ENCODE assay signal across 26 cellular contexts in genomic region chr15:80787238-80787805, GRCh38. TPM values are rescaled to one million over a fixed set of nuclear protein-coding genes. Genes with fewer than 3 reads are reported as not detected.
DNase-seq lines count a peak whose midpoint lies in the region; ATAC-seq and TF ChIP-seq lines count a peak whose summit lies in the region.
"Had no signal": no experiment of that assay in that cellular context is flagged by ENCODE, and none has a peak within 500 bp of the region (broad histone marks: within the 10 kb centered on the region; RNA-seq: fewer than 3 reads in every experiment).

No MANE protein-coding gene starts in this region.

- H3K9me2 ChIP-seq in GM23338 (ENCODE audit: insufficient read depth), result 0 out of 2 replicates have a peak, but pooled peaks cover 4% of the 10 kb centered on the region

- peaks cover 2% of the 10 kb centered on the region; the same call in 2 of the 3 replicates for H3K4me1 Mint-ChIP-seq in GM23338
- no peaks in the 10 kb centered on the region for H3K4me1 Mint-ChIP-seq in Caco-2 (ENCODE audit: low read depth, unreplicated experiment)
- H3K4me1 Mint-ChIP-seq: IgD-negative memory B cell, nephron had no signal

- H3K4me2 ChIP-seq in GM23338, result no peak overlapping the region
- H3K4me2 ChIP-seq: hepatocyte had no signal

- BruUV-seq in Caco-2 (replicated peaks; lab: Mats Ljungman, UMichigan), result no TSS peak

- CTCF ChIA-PET in Caco-2 (lab: Charles Lee), result no interaction called here

- no peaks in the 10 kb centered on the region for H3K9me3 Mint-ChIP-seq in GM23338
- H3K9me3 Mint-ChIP-seq in Caco-2 (ENCODE audit: unreplicated experiment), result no peaks in the 10 kb centered on the region
- H3K9me3 Mint-ChIP-seq: IgD-negative memory B cell; nephron; stimulated activated naive CD8-positive, alpha-beta T cell treated with anti-CD3 and anti-CD28 coated beads, Interleukin-15, amount 100 ng/mL, for 72 hours had no signal

- H3K27me3 ChIP-seq in GM23338 (ENCODE audit: insufficient read depth) (no peaks in the 10 kb centered on the region), WERI-Rb-1 (ENCODE audit: insufficient read depth, low read depth, severe bottlenecking) (no peaks in the 10 kb centered on the region), Caco-2 (replicated peaks; ENCODE audit: control insufficient read depth, insufficient read depth, low read length) (no peaks in the 10 kb centered on the region; the same call in 1 of the 2 replicates)
- H3K27me3 ChIP-seq: sigmoid colon had no signal

- peaks cover 5% of the 10 kb centered on the region for H3K27me3 Mint-ChIP-seq in GM23338 (ENCODE audit: insufficient read depth, low read depth, poor library complexity)
- H3K27me3 Mint-ChIP-seq in Caco-2 (ENCODE audit: insufficient read depth, unreplicated experiment), result peaks cover 5% of the 10 kb centered on the region

- H3K4me3 ChIP-seq in GM23338 (no peak overlapping the region), WERI-Rb-1 (ENCODE audit: low read depth, low read length) (no peak overlapping the region), fibroblast of the aortic adventitia (ENCODE audit: low read depth, low read length) (peak overlapping the region; percentile 14), retinal pigment epithelial cell (ENCODE audit: low read length) (no peak overlapping the region), Caco-2 (ENCODE audit: low read depth, low read length) (no peak overlapping the region)
- H3K4me3 ChIP-seq: BLaER1 treated with 17β-estradiol and CSF1 and Interleukin-3, amounts not matched to agents 10 nM and 100 nM; hepatocyte; mucosa of descending colon; sigmoid colon; tibial nerve had no signal

- H3K79me2 ChIP-seq in GM23338 (replicated peaks; ENCODE audit: insufficient read depth), result no peaks in the 10 kb centered on the region
- H3K79me2 ChIP-seq: hepatocyte had no signal

- H3K36me3 Mint-ChIP-seq in GM23338 (ENCODE audit: low read depth) (no peaks in the 10 kb centered on the region), Caco-2 (ENCODE audit: insufficient read depth, unreplicated experiment) (no peaks in the 10 kb centered on the region)

- no peak overlapping the region for H2AFZ ChIP-seq in GM23338
- H2AFZ ChIP-seq: hepatocyte had no signal

- H3K27ac Mint-ChIP-seq in GM23338 (no peak overlapping the region), Caco-2 (ENCODE audit: unreplicated experiment) (no peak overlapping the region)
- H3K27ac Mint-ChIP-seq: activated CD8-positive, alpha-beta T cell treated with anti-CD3 and anti-CD28 coated beads, Interleukin-2, amount 10 ng/mL, durations not matched to agents 7 days and 5 days; IgD-negative memory B cell; nephron; stimulated activated naive CD8-positive, alpha-beta T cell treated with anti-CD3 and anti-CD28 coated beads, Interleukin-15, amount 100 ng/mL, for 72 hours had no signal

- peak; percentile 36 for DNase-seq in GM23338 (ENCODE audit: low spot score)
- DNase-seq in WERI-Rb-1, result no peak
- peak; percentile 18 for DNase-seq in fibroblast of the aortic adventitia (ENCODE audit: low read depth)
- DNase-seq in retinal pigment epithelial cell (ENCODE audit: low read depth), result no peak
- DNase-seq in Caco-2, result no peak
- DNase-seq: activated CD8-positive, alpha-beta T cell treated with anti-CD3 and anti-CD28 coated beads, Interleukin-2, amount 10 ng/mL, durations not matched to agents 7 days and 5 days; activated effector memory CD4-positive, alpha-beta T cell treated with anti-CD3 and anti-CD28 coated beads, Interleukin-2, amount 50 U/mL, for 16 hours; COR-L47; DMS79; effector CD4-positive, alpha-beta T cell; mucosa of descending colon; NCI-H1105 treated with DMSO at 0.1 percent for 48 hours; NCI-H2029; OCI-M1; posterior cingulate gyrus; sigmoid colon; stimulated activated CD4-positive, alpha-beta T cell treated with anti-CD3 and anti-CD28 coated beads, Interleukin-15, amount 100 ng/mL, for 24 hours; stimulated activated naive CD8-positive, alpha-beta T cell treated with anti-CD3 and anti-CD28 coated beads, Interleukin-15, amount 100 ng/mL, for 72 hours; SW 1271 had no signal

- intact Hi-C loops in Caco-2 (cut with micrococcal nuclease; ENCODE audit: unreplicated experiment), result no loop called here

- H3F3A ChIP-seq in GM23338 (replicated peaks; ENCODE audit: low read depth), result no peaks in the 10 kb centered on the region

- H3K4me1 ChIP-seq in GM23338 (ENCODE audit: insufficient read depth) (no peaks in the 10 kb centered on the region), Caco-2 (no peaks in the 10 kb centered on the region)
- H3K4me1 ChIP-seq: sigmoid colon, tibial nerve had no signal

- TF ChIP-seq CTCF in GM23338 (conservative IDR thresholded peaks at IDR 0.05; ENCODE audit: low read depth in 2 of 2) (peak; percentile 28 to 32; a peak in 3 of 4 replicates), WERI-Rb-1 (IDR thresholded peaks at IDR 0.05; ENCODE audit: low read depth, low read length) (peak; percentile 30; the same call in 1 of the 2 replicates), fibroblast of the aortic adventitia (IDR thresholded peaks at IDR 0.05; ENCODE audit: insufficient read depth, low read length) (peak; percentile 22), retinal pigment epithelial cell (conservative IDR thresholded peaks at IDR 0.05; ENCODE audit: low read depth, low read length) (peak; percentile 9), Caco-2 (IDR thresholded peaks at IDR 0.05; ENCODE audit: insufficient read depth in 1 of 2, low read depth in 1 of 2, low read length in 1 of 2, severe bottlenecking in 1 of 2, unreplicated experiment in 1 of 2) (no peak)

- H4K20me1 ChIP-seq in GM23338 (replicated peaks; ENCODE audit: insufficient read depth), result no peaks in the 10 kb centered on the region
- H4K20me1 ChIP-seq: BLaER1 treated with 17β-estradiol and CSF1 and Interleukin-3, amounts not matched to agents 10 nM and 100 nM had no signal

- no peak overlapping the region for H3K27ac ChIP-seq in GM23338 (ENCODE audit: low read depth)
- H3K27ac ChIP-seq in WERI-Rb-1, result no peak overlapping the region
- H3K27ac ChIP-seq: hepatocyte, sigmoid colon, tibial nerve had no signal

- no peak overlapping the region for H3K4me3 Mint-ChIP-seq in GM23338
- H3K4me3 Mint-ChIP-seq in Caco-2 (ENCODE audit: unreplicated experiment), result no peak overlapping the region
- H3K4me3 Mint-ChIP-seq: activated CD8-positive, alpha-beta T cell treated with anti-CD3 and anti-CD28 coated beads, Interleukin-2, amount 10 ng/mL, durations not matched to agents 7 days and 5 days; IgD-negative memory B cell; nephron; stimulated activated naive CD8-positive, alpha-beta T cell treated with anti-CD3 and anti-CD28 coated beads, Interleukin-15, amount 100 ng/mL, for 72 hours had no signal

- POLR2A ChIA-PET in Caco-2 (lab: Charles Lee), result no interaction called here

- ATAC-seq in GM23338 (peak; percentile 57), HG03460 (IDR thresholded peaks at IDR 0.05; ENCODE audit: unreplicated experiment) (no peak)
- ATAC-seq in activated CD4-positive, CD25-positive, alpha-beta regulatory T cell treated with anti-CD3 and anti-CD28 coated beads, Interleukin-2, amount 50 U/mL, for 24 hours, result no peak
- ATAC-seq: activated CD8-positive, alpha-beta T cell treated with anti-CD3 and anti-CD28 coated beads, Interleukin-2, amount 10 ng/mL, durations not matched to agents 7 days and 5 days; mucosa of descending colon; stimulated activated naive CD8-positive, alpha-beta T cell treated with anti-CD3 and anti-CD28 coated beads, Interleukin-15, amount 100 ng/mL, for 72 hours had no signal

- H3K36me3 ChIP-seq in GM23338 (ENCODE audit: insufficient read depth) (no peaks in the 10 kb centered on the region), WERI-Rb-1 (no peaks in the 10 kb centered on the region), Caco-2 (ENCODE audit: control insufficient read depth, insufficient read depth, low read length) (no peaks in the 10 kb centered on the region)
- H3K36me3 ChIP-seq: BLaER1 treated with 17β-estradiol and CSF1 and Interleukin-3, amounts not matched to agents 10 nM and 100 nM; sigmoid colon; tibial nerve had no signal

- no peaks in the 10 kb centered on the region for H3K9me3 ChIP-seq in WERI-Rb-1 (ENCODE audit: severe bottlenecking)
- no peaks in the 10 kb centered on the region for H3K9me3 ChIP-seq in Caco-2
- H3K9me3 ChIP-seq: BLaER1 treated with 17β-estradiol and CSF1 and Interleukin-3, amounts not matched to agents 10 nM and 100 nM; mucosa of descending colon; sigmoid colon; tibial nerve had no signal

TF ChIP-seq in GM23338, 12 proteins besides CTCF, POLR2A, EP300 and RAD21:
- TF ChIP-seq STAT1 (IDR thresholded peaks at IDR 0.05; ENCODE audit: unreplicated experiment) (no peak), JUNB (IDR thresholded peaks at IDR 0.05; ENCODE audit: unreplicated experiment) (no peak), NANOG (IDR thresholded peaks at IDR 0.05; ENCODE audit: borderline replicate concordance) (no peak), POLR2AphosphoS5 (IDR thresholded peaks at IDR 0.05; ENCODE audit: low read depth) (no peak), REST (IDR thresholded peaks at IDR 0.05; ENCODE audit: unreplicated experiment) (no peak), ZNF331 (CRISPR knock-in tag; IDR thresholded peaks at IDR 0.05; ENCODE audit: low read depth) (no peak)

RNA-seq across cellular contexts. Expression of gene CEMIP, which starts 8.2 kb away (rescaled TPM):
- 2.1 and 4.1 TPM in 2 replicates for total RNA-seq in GM23338 (2014; rRNA removed; shearing (Covaris generic))
- polyA plus RNA-seq in GM23338 (2016; fragmentation: Nextera tagmentation; extraction: Ambion mirVana), result 0.27 and 0.33 TPM in 2 replicates
- total RNA-seq in fibroblast of the aortic adventitia (ENCODE audit: low replicate concordance) (225 and 249 TPM in 2 replicates), Caco-2 (2022) (0.07 TPM in 2 replicates)
- total RNA-seq: activated CD8-positive, alpha-beta T cell treated with anti-CD3 and anti-CD28 coated beads, Interleukin-2, amount 10 ng/mL, durations not matched to agents 7 days and 5 days had no signal
- polyA plus RNA-seq: IgD-negative memory B cell had no signal

Comparison
In these comparisons a context has a peak if more than half of its experiments do, and no peak if none do; other contexts are left out.
1. DNase-seq: peak in GM23338 (single experiment) and fibroblast of the aortic adventitia (single experiment); none in WERI-Rb-1 (single experiment), retinal pigment epithelial cell (single experiment) and Caco-2 (0 of 2).
2. CTCF ChIP-seq: peak in GM23338 (2 of 2), WERI-Rb-1 (single experiment), fibroblast of the aortic adventitia (single experiment) and retinal pigment epithelial cell (single experiment); none in Caco-2 (0 of 2).
3. RNA of gene CEMIP, which starts 8.2 kb away (total RNA-seq): 225 to 249 TPM in fibroblast of the aortic adventitia; 2.1 to 4.1 TPM in GM23338 and 0.07 TPM in Caco-2; every median in the first group is over 10 times any median in the second.